Comparison of ENCODE assay signal across 25 cellular contexts in the genomic region with DNA sequence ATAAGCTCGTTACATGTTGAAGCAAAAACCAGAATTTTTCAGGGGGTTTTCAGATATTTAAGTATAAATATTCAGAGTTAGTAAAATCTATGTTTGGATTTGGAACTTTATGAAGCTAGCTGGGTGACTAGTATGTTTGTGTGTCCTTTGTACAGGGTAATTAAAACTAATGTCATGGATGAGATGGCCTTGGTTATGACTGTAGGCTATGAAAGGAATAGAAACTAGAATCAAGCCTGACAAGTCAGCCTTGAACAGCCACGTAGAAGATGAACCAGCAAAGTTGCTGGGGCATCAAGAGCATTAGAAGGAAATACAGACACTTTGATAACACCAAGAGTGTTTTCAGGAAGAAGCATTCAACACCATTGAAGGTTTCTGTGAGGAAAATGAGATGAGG.
"Had no signal": no experiment of that assay in that cellular context is flagged by ENCODE, and none has a peak within 500 bp of the region (broad histone marks: within the 10 kb centered on the region; RNA-seq: fewer than 3 reads in every experiment).

No MANE protein-coding gene starts in this region.

- H3K79me2 ChIP-seq: parathyroid adenoma had no signal

- ATAC-seq: psoas muscle; right cardiac atrium; right lobe of liver; stimulated activated effector memory CD8-positive, alpha-beta T cell treated with anti-CD3 and anti-CD28 coated beads, Interleukin-12 subunit alpha, Interleukin-12 subunit beta, amount 100 ng/mL, for 72 hours; stimulated activated naive B cell treated with anti-CD40 and anti-IgM and Interleukin-4, amounts not matched to agents 10 μg/mL and 1 μg/mL and 100 μg/mL, for 72 hours had no signal

- H3K36me3 ChIP-seq: neural progenitor cell, ovary, right lobe of liver, sigmoid colon, stomach, thoracic aorta, thyroid gland, tibial nerve, upper lobe of left lung, vagina had no signal

- FAIRE-seq: small intestine, urothelium cell line had no signal

- H3K27me3 ChIP-seq: neural progenitor cell, ovary, right lobe of liver, sigmoid colon, stomach, thyroid gland, tibial nerve, upper lobe of left lung, vagina had no signal

- H3K4me2 ChIP-seq: neural progenitor cell had no signal

- H2AFZ ChIP-seq: neural progenitor cell, parathyroid adenoma had no signal

- H3K4me3 ChIP-seq: neural progenitor cell, ovary, psoas muscle, right lobe of liver, sigmoid colon, stomach, thoracic aorta, thyroid gland, tibial nerve, upper lobe of left lung, vagina had no signal

- H3K27ac ChIP-seq: neural progenitor cell, ovary, parathyroid adenoma, psoas muscle, right lobe of liver, sigmoid colon, stomach, thoracic aorta, thyroid gland, tibial nerve, upper lobe of left lung, vagina had no signal

- DNase-seq: occipital lobe; ovary; posterior cingulate gyrus; psoas muscle; right cardiac atrium; right lobe of liver; sigmoid colon; small intestine; stimulated activated CD4-positive, alpha-beta T cell treated with anti-CD3 and anti-CD28 coated beads, Interleukin-15, amount 100 ng/mL, for 24 hours; stimulated activated CD4-positive, alpha-beta T cell treated with anti-CD3 and anti-CD28 coated beads, Interleukin-2, amount 100 ng/mL, for 24 hours; stimulated activated CD4-positive, alpha-beta T cell treated with anti-CD3 and anti-CD28 coated beads, Interleukin-2, amount 100 ng/mL, for 48 hours; stimulated activated CD4-positive, alpha-beta T cell treated with anti-CD3 and anti-CD28 coated beads, Interleukin-4, amount 100 ng/mL, for 24 hours; stimulated activated naive B cell treated with anti-CD40 and anti-IgM and Interleukin-4, amounts not matched to agents 10 μg/mL and 1 μg/mL and 100 μg/mL, for 72 hours; stimulated activated naive CD4-positive, alpha-beta T cell treated with Interleukin-2 at 50 U/mL for 16 hours; stomach; thyroid gland; trophoblast cell; upper lobe of left lung had no signal

- H3K9me3 ChIP-seq: ovary, right lobe of liver, thoracic aorta, thyroid gland, tibial nerve, upper lobe of left lung, vagina had no signal

- H3K9ac ChIP-seq: neural progenitor cell, parathyroid adenoma had no signal

- H3K4me1 ChIP-seq: neural progenitor cell, parathyroid adenoma, psoas muscle, right lobe of liver, sigmoid colon, stomach, thyroid gland, tibial nerve, upper lobe of left lung, vagina had no signal
